Comparison of ENCODE assay signal across 18 cellular contexts in the genomic region with DNA sequence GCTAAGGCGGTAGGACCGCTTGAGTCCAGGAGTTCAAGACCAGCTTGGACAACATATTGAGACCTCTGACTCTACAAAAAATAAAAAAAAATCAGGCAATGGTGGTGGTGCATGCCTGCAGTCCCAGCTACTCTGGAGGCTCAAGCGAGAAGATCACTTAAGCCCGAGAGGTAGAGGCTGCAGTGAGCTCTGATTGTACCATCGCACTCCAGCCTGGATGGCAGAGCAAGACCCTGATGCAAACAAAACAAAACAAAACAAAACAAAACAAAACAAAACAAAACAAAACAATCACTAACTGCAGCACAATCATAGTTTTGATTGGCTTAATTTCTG. TPM values are rescaled to one million over a fixed set of nuclear protein-coding genes. Genes with fewer than 3 reads are reported as not detected.
DNase-seq lines count a peak whose midpoint lies in the region; ATAC-seq and TF ChIP-seq lines count a peak whose summit lies in the region.
"Had no signal": no experiment of that assay in that cellular context is flagged by ENCODE, and none has a peak within 500 bp of the region (broad histone marks: within the 10 kb centered on the region; RNA-seq: fewer than 3 reads in every experiment).

No MANE protein-coding gene starts in this region.

- H3K4me3 ChIP-seq in left lung: no peak overlapping the region
- H3K4me3 ChIP-seq: gastroesophageal sphincter had no signal

- POLR2A ChIA-PET in activated CD4-positive, alpha-beta T cell treated with anti-CD3 and anti-CD28 coated beads for 36 hours (lab: Charles Lee): no interaction called here
- POLR2A ChIA-PET in WTC11 (lab: Charles Lee): no interaction called here

- peak overlapping the region; percentile 2 for H3K27ac Mint-ChIP-seq in activated CD4-positive, alpha-beta T cell treated with anti-CD3 and anti-CD28 coated beads for 36 hours
- H3K27ac Mint-ChIP-seq in WTC11: 0 out of 2 replicates have a peak overlapping the region, but pooled peaks have one; percentile 4
- peak overlapping the region; percentile 75 for H3K27ac Mint-ChIP-seq in stimulated activated memory B cell treated with anti-CD40 and anti-IgM and Interleukin-4, amounts not matched to agents 10 μg/mL and 1 μg/mL and 100 μg/mL, for 72 hours

- DNase-seq in activated CD4-positive, alpha-beta T cell treated with anti-CD3 and anti-CD28 coated beads for 36 hours: no peak
- no peak for DNase-seq in activated CD4-positive, alpha-beta T cell treated with anti-CD3 and anti-CD28 coated beads, Interleukin-2, amount 50 U/mL, for 1 hour
- DNase-seq in WTC11 (ENCODE audit: low spot score) (no peak), left lung (no peak), NCI-H446 treated with DMSO at 0.1 percent for 48 hours (lab: John Stamatoyannopoulos, UW) (no peak), HUDEP-2 (lab: John Stamatoyannopoulos, UW; ENCODE audit: unreplicated experiment in 76 of 76) (no peak)
- DNase-seq: activated effector memory CD4-positive, alpha-beta T cell treated with Interleukin-2 at 50 U/mL for 16 hours; cortex of kidney; DMS79 treated with DMSO at 0.1 percent for 48 hours; mammary epithelial cell; NCI-H2029 treated with DMSO at 0.1 percent for 48 hours had no signal

- H3K36me3 Mint-ChIP-seq in activated CD4-positive, alpha-beta T cell treated with anti-CD3 and anti-CD28 coated beads for 36 hours (ENCODE audit: low read depth): peaks cover 13% of the 10 kb centered on the region
- H3K36me3 Mint-ChIP-seq in WTC11: peaks cover 8% of the 10 kb centered on the region
- H3K36me3 Mint-ChIP-seq in stimulated activated memory B cell treated with anti-CD40 and anti-IgM and Interleukin-4, amounts not matched to agents 10 μg/mL and 1 μg/mL and 100 μg/mL, for 72 hours: peaks cover 8% of the 10 kb centered on the region

- no peaks in the 10 kb centered on the region for H3K36me3 ChIP-seq in left lung
- H3K36me3 ChIP-seq: gastroesophageal sphincter had no signal

- no peaks in the 10 kb centered on the region for H3K9me3 Mint-ChIP-seq in activated CD4-positive, alpha-beta T cell treated with anti-CD3 and anti-CD28 coated beads for 36 hours (ENCODE audit: low read depth)
- H3K9me3 Mint-ChIP-seq in WTC11: no peaks in the 10 kb centered on the region
- no peaks in the 10 kb centered on the region for H3K9me3 Mint-ChIP-seq in stimulated activated memory B cell treated with anti-CD40 and anti-IgM and Interleukin-4, amounts not matched to agents 10 μg/mL and 1 μg/mL and 100 μg/mL, for 72 hours

- intact Hi-C loops in activated CD4-positive, alpha-beta T cell treated with anti-CD3 and anti-CD28 coated beads for 36 hours (cut with DNase I, micrococcal nuclease): no loop called here
- intact Hi-C loops in left lung (cut with DNase I): no loop called here

- H3K27me3 ChIP-seq in left lung: no peaks in the 10 kb centered on the region
- H3K27me3 ChIP-seq: gastroesophageal sphincter had no signal

- CTCF ChIA-PET in activated CD4-positive, alpha-beta T cell treated with anti-CD3 and anti-CD28 coated beads for 36 hours (lab: Charles Lee): interaction anchor here (0.7 to 1.4 kb wide), 4 partner anchors 9 to 43 kb away, joined by 3 to 4 read pairs (median 3); no protein-coding TSS in a partner anchor
- CTCF ChIA-PET in WTC11 (lab: Charles Lee): no interaction called here

- peaks cover 9 to 52% of the 10 kb centered on the region in 2 donors for H3K4me1 ChIP-seq in left lung

- H3K4me1 Mint-ChIP-seq in activated CD4-positive, alpha-beta T cell treated with anti-CD3 and anti-CD28 coated beads for 36 hours: peaks cover 25% of the 10 kb centered on the region
- H3K4me1 Mint-ChIP-seq in WTC11: peaks cover 36% of the 10 kb centered on the region
- H3K4me1 Mint-ChIP-seq in stimulated activated memory B cell treated with anti-CD40 and anti-IgM and Interleukin-4, amounts not matched to agents 10 μg/mL and 1 μg/mL and 100 μg/mL, for 72 hours: peaks cover 47% of the 10 kb centered on the region

- TF ChIP-seq CTCF in WTC11 (IDR thresholded peaks at IDR 0.05) (no peak), left lung (IDR thresholded peaks at IDR 0.05) (no peak)

- no peaks in the 10 kb centered on the region for H3K9me3 ChIP-seq in left lung
- H3K9me3 ChIP-seq: gastroesophageal sphincter had no signal

- ATAC-seq in activated CD4-positive, alpha-beta T cell treated with anti-CD3 and anti-CD28 coated beads for 36 hours: no peak
- no peak for ATAC-seq in WTC11
- ATAC-seq in left lung: no peak
- ATAC-seq in stimulated activated memory B cell treated with anti-CD40 and anti-IgM and Interleukin-4, amounts not matched to agents 10 μg/mL and 1 μg/mL and 100 μg/mL, for 72 hours: no peak
- ATAC-seq in GM19035 (IDR thresholded peaks at IDR 0.05; ENCODE audit: unreplicated experiment): no peak
- ATAC-seq: gastroesophageal sphincter had no signal

- no peaks in the 10 kb centered on the region for H3K27me3 Mint-ChIP-seq in activated CD4-positive, alpha-beta T cell treated with anti-CD3 and anti-CD28 coated beads for 36 hours
- no peaks in the 10 kb centered on the region for H3K27me3 Mint-ChIP-seq in WTC11 (ENCODE audit: low read depth)
- no peaks in the 10 kb centered on the region for H3K27me3 Mint-ChIP-seq in stimulated activated memory B cell treated with anti-CD40 and anti-IgM and Interleukin-4, amounts not matched to agents 10 μg/mL and 1 μg/mL and 100 μg/mL, for 72 hours

- H3K4me3 Mint-ChIP-seq in activated CD4-positive, alpha-beta T cell treated with anti-CD3 and anti-CD28 coated beads for 36 hours: no peak overlapping the region
- H3K4me3 Mint-ChIP-seq in WTC11: no peak overlapping the region
- no peak overlapping the region for H3K4me3 Mint-ChIP-seq in stimulated activated memory B cell treated with anti-CD40 and anti-IgM and Interleukin-4, amounts not matched to agents 10 μg/mL and 1 μg/mL and 100 μg/mL, for 72 hours

- peak overlapping the region; percentile 76 to 83 for H3K27ac ChIP-seq in left lung

TF ChIP-seq in WTC11, 78 proteins besides CTCF, POLR2A, EP300 and RAD21:
- TF ChIP-seq NFE2L1 (CRISPR knock-in tag; IDR thresholded peaks at IDR 0.05) (no peak), PREB (CRISPR knock-in tag; IDR thresholded peaks at IDR 0.05; ENCODE audit: borderline replicate concordance) (no peak), ZNF263 (CRISPR knock-in tag; IDR thresholded peaks at IDR 0.05; ENCODE audit: low read depth) (no peak), NR3C1 (CRISPR knock-in tag; conservative IDR thresholded peaks at IDR 0.05; ENCODE audit: low read depth) (no peak), ZMAT4 (CRISPR knock-in tag; IDR thresholded peaks at IDR 0.05) (no peak), IRF1 (CRISPR knock-in tag; IDR thresholded peaks at IDR 0.05) (no peak), KAT7 (CRISPR knock-in tag; IDR thresholded peaks at IDR 0.05; ENCODE audit: borderline replicate concordance) (no peak), EMX1 (CRISPR knock-in tag; IDR thresholded peaks at IDR 0.05) (no peak)

RNA-seq across cellular contexts. Expression of gene BANP, which starts 2.5 kb away (rescaled TPM):
- total RNA-seq in activated CD4-positive, alpha-beta T cell treated with anti-CD3 and anti-CD28 coated beads for 36 hours: 10 to 100 TPM; 35.2 to 36.1 TPM
- total RNA-seq in WTC11 (2021) (29.1 to 34.5 TPM (median 33.3 TPM) in 3 replicates), left lung (10 to 100 TPM; 19.3 to 35.9 TPM)

RNA-seq across cellular contexts. Expression of gene CA5A, which starts 12.4 kb away (rescaled TPM):
- total RNA-seq in activated CD4-positive, alpha-beta T cell treated with anti-CD3 and anti-CD28 coated beads for 36 hours: not detected
- not detected in 3 replicates for total RNA-seq in WTC11 (2021)
- total RNA-seq in left lung: under 1 TPM; 0.09 to 0.10 TPM
- total RNA-seq: A172, epithelial cell of proximal tubule, gastroesophageal sphincter, mammary epithelial cell, renal cortical epithelial cell, SK-MEL-5 had no signal

Comparison
In these comparisons a context has a peak if more than half of its experiments do, and no peak if none do; other contexts are left out.
1. H3K27ac Mint-ChIP-seq: peak in every context shown above with its lines; median percentile 75 in stimulated activated memory B cell treated with anti-CD40 and anti-IgM and Interleukin-4, amounts not matched to agents 10 μg/mL and 1 μg/mL and 100 μg/mL, for 72 hours; 4 in WTC11; 2 in activated CD4-positive, alpha-beta T cell treated with anti-CD3 and anti-CD28 coated beads for 36 hours.